ENCODE assay signal across 13 cellular contexts in genomic region chr3:45604066-45604465, GRCh38.
"Had no signal": no experiment of that assay in that cellular context is flagged by ENCODE, and none has a peak within 500 bp of the region (broad histone marks: within the 10 kb centered on the region; RNA-seq: fewer than 3 reads in every experiment).

No MANE protein-coding gene starts in this region.

- ATAC-seq: activated CD8-positive, alpha-beta T cell treated with anti-CD3 and anti-CD28 coated beads for 36 hours; body of pancreas; effector memory CD8-positive, alpha-beta T cell; natural killer cell treated with Interleukin-12 subunit alpha and Interleukin-12 subunit beta and Interleukin-15 and Interleukin-18, amount 100 ng/mL, for 72 hours had no signal

- H3K9me3 ChIP-seq: body of pancreas, upper lobe of left lung had no signal

- H3K27me3 ChIP-seq: body of pancreas, upper lobe of left lung had no signal

- H3K27ac ChIP-seq: body of pancreas, epithelial cell of prostate, SK-N-MC, skin epidermis, VCaP had no signal

- H3K4me3 ChIP-seq: body of pancreas, SK-N-MC, skin epidermis, upper lobe of left lung had no signal

- DNase-seq: activated CD8-positive, alpha-beta memory T cell treated with anti-CD3 and anti-CD28 coated beads, Interleukin-2, amount 50 U/mL, for 4 hours; activated CD8-positive, alpha-beta T cell treated with anti-CD3 and anti-CD28 coated beads for 36 hours; activated naive CD4-positive, alpha-beta T cell treated with Interleukin-2 at 50 U/mL for 16 hours; body of pancreas; effector memory CD8-positive, alpha-beta T cell; substantia nigra; T-helper 1 cell; upper lobe of left lung had no signal
